In genomic region chr17:75899353-75899752, GRCh38 we compare ENCODE assay signal across 15 cellular contexts. TPM values are rescaled to one million over a fixed set of nuclear protein-coding genes. Genes with fewer than 3 reads are reported as not detected.
DNase-seq lines count a peak whose midpoint lies in the region; ATAC-seq, FAIRE-seq and TF ChIP-seq lines count a peak whose summit lies in the region.
"Had no signal": no experiment of that assay in that cellular context is flagged by ENCODE, and none has a peak within 500 bp of the region (broad histone marks: within the 10 kb centered on the region; RNA-seq: fewer than 3 reads in every experiment).

No MANE protein-coding gene starts in this region.

- CTCF ChIA-PET in HEK293 (lab: Yijun Ruan, JAX), result interaction anchor here (0.6 to 4.0 kb wide), 4 partner anchors 38 to 106 kb away, joined by 3 to 18 read pairs (median 4); no protein-coding TSS in a partner anchor

- POLR2A ChIA-PET in HEK293 (lab: Yijun Ruan, JAX), result interaction anchor here (2.0 kb wide), 1 partner anchor 119 kb away, joined by 10 read pairs; a partner anchor contains a TSS

- H3K18ac ChIP-seq in neuronal stem cell (ENCODE audit: low read length), result no peak overlapping the region

- peak overlapping the region; percentile 16; the same call in 1 of the 2 replicates for H3K27ac ChIP-seq in HEK293 (ENCODE audit: extremely low read depth, low read depth, low read length)
- H3K27ac ChIP-seq in kidney (ENCODE audit: low read depth in 2 of 2, low read length in 2 of 2), result no peak overlapping the region
- H3K27ac ChIP-seq in neuronal stem cell (replicated peaks; ENCODE audit: low read length), result no peak overlapping the region
- H3K27ac ChIP-seq: BLaER1 treated with 17β-estradiol and CSF1 and Interleukin-3, amounts not matched to agents 10 nM and 100 nM; GM23248; HL-60 had no signal

- no peaks in the 10 kb centered on the region for H3K27me3 ChIP-seq in neuronal stem cell (ENCODE audit: control insufficient read depth in 3 of 3, insufficient read depth in 3 of 3, low read depth in 1 of 3, low read length in 3 of 3)
- H3K27me3 ChIP-seq: BLaER1 treated with 17β-estradiol and CSF1 and Interleukin-3, amounts not matched to agents 10 nM and 100 nM had no signal

- no peak overlapping the region for H2BK15ac ChIP-seq in neuronal stem cell (ENCODE audit: low read length)

- H3K9ac ChIP-seq in kidney (ENCODE audit: low read length in 2 of 2), result no peak overlapping the region
- H3K9ac ChIP-seq in neuronal stem cell (ENCODE audit: low read depth, low read length, poor library complexity), result peak overlapping the region; percentile 30
- H3K9ac ChIP-seq: GM23248 had no signal

- H3K36me3 Mint-ChIP-seq in type B pancreatic cell, result peaks cover 4% of the 10 kb centered on the region
- peaks cover 4 to 8% of the 10 kb centered on the region in 2 donors for H3K36me3 Mint-ChIP-seq in activated T-cell treated with anti-CD3 and anti-CD28 coated beads, Interleukin-2, amount 50 U/mL, for 72 hours (ENCODE audit: insufficient read depth in 2 of 2)

- peaks cover 15% of the 10 kb centered on the region for H3K4me1 Mint-ChIP-seq in type B pancreatic cell (ENCODE audit: unreplicated experiment)
- H3K4me1 Mint-ChIP-seq in activated T-cell treated with anti-CD3 and anti-CD28 coated beads, Interleukin-2, amount 50 U/mL, for 72 hours (ENCODE audit: low read depth), result peaks cover 34% of the 10 kb centered on the region

- H3K27me3 Mint-ChIP-seq in type B pancreatic cell, result no peaks in the 10 kb centered on the region
- H3K27me3 Mint-ChIP-seq in activated T-cell treated with anti-CD3 and anti-CD28 coated beads, Interleukin-2, amount 50 U/mL, for 72 hours (ENCODE audit: low read depth), result no peaks in the 10 kb centered on the region
- H3K27me3 Mint-ChIP-seq: CD4-positive, CD25-positive, alpha-beta regulatory T cell had no signal

- peak; percentile 76 for DNase-seq in kidney
- DNase-seq in neuronal stem cell (ENCODE audit: low spot score), result no peak
- peak; percentile 56 for DNase-seq in type B pancreatic cell (ENCODE audit: extremely low spot score, unreplicated experiment)
- DNase-seq in hippocampal formation (lab: John Stamatoyannopoulos, UW), result no peak
- DNase-seq in activated T-cell treated with anti-CD3 and anti-CD28 coated beads, Interleukin-2, amount 50 U/mL, for 72 hours, result no peak
- no peak for DNase-seq in middle frontal gyrus (ENCODE audit: extremely low spot score, low spot score)
- DNase-seq: ACHN; CD4-positive, CD25-positive, alpha-beta regulatory T cell; GM23248; H7 had no signal

- no peak overlapping the region for H2AK5ac ChIP-seq in neuronal stem cell (ENCODE audit: low read depth, low read length)

- H3K27ac Mint-ChIP-seq in type B pancreatic cell, result no peak overlapping the region
- no peak overlapping the region for H3K27ac Mint-ChIP-seq in activated T-cell treated with anti-CD3 and anti-CD28 coated beads, Interleukin-2, amount 50 U/mL, for 72 hours
- H3K27ac Mint-ChIP-seq: CD4-positive, CD25-positive, alpha-beta regulatory T cell had no signal

- peak overlapping the region; percentile 27 for H3K23ac ChIP-seq in neuronal stem cell (ENCODE audit: low read depth, low read length, poor library complexity)

- no CpG with 5 or more reads among the region's 13 CpGs for WGBS in neuronal stem cell (ENCODE audit: extremely low coverage in 2 of 2, insufficient read length in 2 of 2, insufficient replicate concordance in 1 of 2), 2 donors

- H3K4me3 ChIP-seq in HEK293 (ENCODE audit: low read depth, low read length), result no peak overlapping the region
- H3K4me3 ChIP-seq in kidney (ENCODE audit: low read length in 2 of 2), result no peak overlapping the region
- H3K4me3 ChIP-seq in neuronal stem cell (ENCODE audit: low read length in 2 of 2), result peak overlapping the region in 1 of 2 donors; percentile 30
- H3K4me3 ChIP-seq: BLaER1 treated with 17β-estradiol and CSF1 and Interleukin-3, amounts not matched to agents 10 nM and 100 nM; GM12878; GM23248 had no signal

- H4K8ac ChIP-seq in neuronal stem cell (ENCODE audit: low read depth, low read length), result no peak overlapping the region

- no peak overlapping the region for H3K4me2 ChIP-seq in neuronal stem cell (ENCODE audit: insufficient read depth, low read length, poor library complexity, severe bottlenecking)
- H3K4me2 ChIP-seq: BLaER1 treated with 17β-estradiol and CSF1 and Interleukin-3, amounts not matched to agents 10 nM and 100 nM had no signal

- H3K4me3 Mint-ChIP-seq in type B pancreatic cell, result peak overlapping the region; percentile 62
- H3K4me3 Mint-ChIP-seq in activated T-cell treated with anti-CD3 and anti-CD28 coated beads, Interleukin-2, amount 50 U/mL, for 72 hours, result no peak overlapping the region

- H3K36me3 ChIP-seq in HEK293 (ENCODE audit: control insufficient read depth in 2 of 2, insufficient read depth in 1 of 2, low read length in 2 of 2), result peaks cover 31 to 58% of the 10 kb centered on the region in 2 experiments
- H3K36me3 ChIP-seq in kidney (ENCODE audit: control insufficient read depth in 1 of 2, insufficient read depth in 2 of 2, low read length in 2 of 2), result peaks cover 12 to 26% of the 10 kb centered on the region in 2 donors
- H3K36me3 ChIP-seq in neuronal stem cell (replicated peaks in 1 of 2; ENCODE audit: control insufficient read depth in 2 of 2, insufficient read depth in 2 of 2, low read length in 2 of 2), result peaks cover 33 to 63% of the 10 kb centered on the region in 2 donors

- H3K14ac ChIP-seq in neuronal stem cell (ENCODE audit: low read length), result no peak overlapping the region

- no peak for ATAC-seq in activated T-cell treated with anti-CD3 and anti-CD28 coated beads, Interleukin-2, amount 50 U/mL, for 72 hours (replicated peaks in 1 of 2)
- ATAC-seq: GM12878 had no signal

- no peak overlapping the region for H2BK5ac ChIP-seq in neuronal stem cell (ENCODE audit: low read length)

- intact Hi-C loops in kidney (cut with DNase I), result no loop called here

- H2BK12ac ChIP-seq in neuronal stem cell (ENCODE audit: low read length), result no peak overlapping the region

- no peaks in the 10 kb centered on the region for H3K9me3 Mint-ChIP-seq in type B pancreatic cell
- H3K9me3 Mint-ChIP-seq in activated T-cell treated with anti-CD3 and anti-CD28 coated beads, Interleukin-2, amount 50 U/mL, for 72 hours, result no peaks in the 10 kb centered on the region
- H3K9me3 Mint-ChIP-seq: CD4-positive, CD25-positive, alpha-beta regulatory T cell had no signal

- H3K4me1 ChIP-seq in HEK293 (ENCODE audit: control insufficient read depth, insufficient read depth, low read length) (peaks cover 17% of the 10 kb centered on the region), kidney (ENCODE audit: control insufficient read depth in 1 of 2, insufficient read depth in 1 of 2, low read depth in 1 of 2, low read length in 2 of 2) (peaks cover 9 to 17% of the 10 kb centered on the region in 2 donors), neuronal stem cell (ENCODE audit: control insufficient read depth in 2 of 2, insufficient read depth in 1 of 2, low read depth in 1 of 2, low read length in 2 of 2) (peaks cover 0 to 10% of the 10 kb centered on the region in 2 donors)

- no peak overlapping the region for H2BK120ac ChIP-seq in neuronal stem cell (ENCODE audit: low read depth, low read length)

- no peak for TF ChIP-seq CTCF in HEK293 (tag by site-specific recombination; IDR thresholded peaks at IDR 0.05)
- TF ChIP-seq CTCF in kidney (IDR thresholded peaks at IDR 0.05; ENCODE audit: borderline replicate concordance, extremely low read depth, insufficient read depth), result no peak
- TF ChIP-seq CTCF in type B pancreatic cell (conservative IDR thresholded peaks at IDR 0.05), result no peak

- H3K79me1 ChIP-seq in neuronal stem cell (ENCODE audit: low read depth, low read length), result peaks cover 11% of the 10 kb centered on the region

- H4K91ac ChIP-seq in neuronal stem cell (ENCODE audit: low read depth, low read length, poor library complexity), result no peak overlapping the region

- H2AFZ ChIP-seq in neuronal stem cell (ENCODE audit: low read length), result no peak overlapping the region
- H2AFZ ChIP-seq: GM23248 had no signal

- FAIRE-seq in kidney (lab: Jason Lieb, UNC), result no peak
- FAIRE-seq: GM12878, GM18507 had no signal

- no peak overlapping the region for H3K4ac ChIP-seq in neuronal stem cell (ENCODE audit: low read length)

- no peaks in the 10 kb centered on the region for H3K9me3 ChIP-seq in HEK293 (ENCODE audit: control insufficient read depth, insufficient read depth, low read depth, low read length)
- no peaks in the 10 kb centered on the region for H3K9me3 ChIP-seq in kidney (ENCODE audit: control insufficient read depth in 1 of 2, low read length in 2 of 2)
- H3K9me3 ChIP-seq in neuronal stem cell (replicated peaks in 1 of 2; ENCODE audit: control insufficient read depth in 2 of 2, insufficient read depth in 1 of 2, low read depth in 1 of 2, low read length in 2 of 2), result no peaks in the 10 kb centered on the region
- H3K9me3 ChIP-seq: BLaER1 treated with 17β-estradiol and CSF1 and Interleukin-3, amounts not matched to agents 10 nM and 100 nM had no signal

RNA-seq across cellular contexts. Expression of gene TRIM65, which starts 2.6 kb away (rescaled TPM):
- 23.6 TPM for total RNA-seq in kidney
- polyA plus RNA-seq in kidney (ENCODE audit: insufficient read depth, low read depth, low replicate concordance), result 11.5 TPM
- polyA plus RNA-seq in neuronal stem cell (2013, experiment 1 of 2), result 15.8 TPM
- polyA plus RNA-seq in neuronal stem cell (2013, experiment 2 of 2), result 14.6 TPM
- total RNA-seq in type B pancreatic cell (ENCODE audit: low replicate concordance), result 8.1 and 19.0 TPM in 2 replicates
- total RNA-seq in activated T-cell treated with anti-CD3 and anti-CD28 coated beads, Interleukin-2, amount 50 U/mL, for 72 hours, result 10 to 100 TPM; 24.0 to 30.7 TPM

RNA-seq across cellular contexts. Expression of gene MRPL38, which starts 5.3 kb away (rescaled TPM):
- total RNA-seq in kidney (89.8 TPM), type B pancreatic cell (ENCODE audit: low replicate concordance) (93.5 and 113 TPM in 2 replicates)
- polyA plus RNA-seq in kidney (ENCODE audit: insufficient read depth, low read depth, low replicate concordance), result 114 TPM
- polyA plus RNA-seq in neuronal stem cell (2013, experiment 1 of 2), result 48.0 TPM
- polyA plus RNA-seq in neuronal stem cell (2013, experiment 2 of 2), result 48.3 TPM
- total RNA-seq in activated T-cell treated with anti-CD3 and anti-CD28 coated beads, Interleukin-2, amount 50 U/mL, for 72 hours, result 100 to 1,000 TPM; 101 to 117 TPM

RNA-seq across cellular contexts. Expression of gene TRIM47, which starts 21.0 kb away (rescaled TPM):
- 118 TPM for total RNA-seq in kidney
- 95.0 TPM for polyA plus RNA-seq in kidney (ENCODE audit: insufficient read depth, low read depth, low replicate concordance)
- polyA plus RNA-seq in neuronal stem cell (2013, experiment 1 of 2), result 1.2 TPM
- 0.68 TPM for polyA plus RNA-seq in neuronal stem cell (2013, experiment 2 of 2)
- total RNA-seq in type B pancreatic cell (ENCODE audit: low replicate concordance), result 1.9 and 3.1 TPM in 2 replicates
- 10 to 100 TPM; 16.5 to 24.1 TPM for total RNA-seq in activated T-cell treated with anti-CD3 and anti-CD28 coated beads, Interleukin-2, amount 50 U/mL, for 72 hours

RNA-seq across cellular contexts. Expression of gene FBF1, which starts 41.5 kb away (rescaled TPM):
- total RNA-seq in kidney (11.5 TPM), type B pancreatic cell (ENCODE audit: low replicate concordance) (18.7 and 27.5 TPM in 2 replicates)
- 5.7 TPM for polyA plus RNA-seq in kidney (ENCODE audit: insufficient read depth, low read depth, low replicate concordance)
- 6.6 TPM for polyA plus RNA-seq in neuronal stem cell (2013, experiment 1 of 2)
- 6.9 TPM for polyA plus RNA-seq in neuronal stem cell (2013, experiment 2 of 2)
- 10 to 100 TPM; 19.9 to 26.7 TPM for total RNA-seq in activated T-cell treated with anti-CD3 and anti-CD28 coated beads, Interleukin-2, amount 50 U/mL, for 72 hours

RNA-seq across cellular contexts. Expression of gene WBP2, which starts 44.2 kb away (rescaled TPM):
- total RNA-seq in kidney (135 TPM), type B pancreatic cell (ENCODE audit: low replicate concordance) (43.0 and 49.9 TPM in 2 replicates)
- 151 TPM for polyA plus RNA-seq in kidney (ENCODE audit: insufficient read depth, low read depth, low replicate concordance)
- polyA plus RNA-seq in neuronal stem cell (2013, experiment 1 of 2), result 80.4 TPM
- polyA plus RNA-seq in neuronal stem cell (2013, experiment 2 of 2), result 79.8 TPM
- 100 to 1,000 TPM in 1 of 2 donors, 10 to 100 TPM in 1; 90.2 to 109 TPM for total RNA-seq in activated T-cell treated with anti-CD3 and anti-CD28 coated beads, Interleukin-2, amount 50 U/mL, for 72 hours

Comparison
In these comparisons a context has a peak if more than half of its experiments do, and no peak if none do; other contexts are left out.
1. DNase-seq: peak in kidney (single experiment) and type B pancreatic cell (single experiment); none in neuronal stem cell (single experiment), hippocampal formation (0 of 2), activated T-cell treated with anti-CD3 and anti-CD28 coated beads, Interleukin-2, amount 50 U/mL, for 72 hours (0 of 2) and middle frontal gyrus (single experiment).